10 cellular contexts compared by ENCODE assay signal in the genomic region with DNA sequence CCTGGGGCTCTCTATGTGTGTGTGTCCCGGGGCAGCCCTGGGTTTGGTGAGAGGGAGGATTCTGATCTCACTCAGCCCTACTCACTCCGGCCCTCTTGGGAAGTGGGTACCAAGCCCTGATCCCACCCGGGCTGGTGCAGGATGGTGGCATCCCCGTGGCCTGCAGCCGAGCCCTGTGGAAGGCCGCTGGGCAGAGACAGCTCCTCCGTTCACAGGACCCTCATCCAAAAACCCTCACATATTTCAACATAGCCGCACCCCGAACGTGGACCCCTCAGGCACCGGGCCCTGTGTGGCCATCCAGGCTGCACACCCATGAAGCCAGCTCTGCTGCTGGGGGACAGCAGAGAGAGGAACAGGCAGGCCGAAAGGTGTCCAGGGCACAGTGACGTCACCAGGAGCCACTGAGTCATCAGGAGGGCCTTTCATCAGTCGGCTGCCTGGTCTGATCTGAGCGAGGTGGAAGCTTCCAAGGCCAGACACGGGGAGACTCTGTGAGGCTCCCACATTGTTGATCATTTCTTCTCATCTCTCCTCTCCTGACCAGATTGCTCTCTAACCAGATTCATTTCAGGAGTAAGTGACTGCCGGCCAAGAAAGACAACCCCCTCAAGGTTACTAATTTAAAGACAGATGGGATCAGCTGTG. TPM values are rescaled to one million over a fixed set of nuclear protein-coding genes. Genes with fewer than 3 reads are reported as not detected.
DNase-seq lines count a peak whose midpoint lies in the region; ATAC-seq and TF ChIP-seq lines count a peak whose summit lies in the region.
"Had no signal": no experiment of that assay in that cellular context is flagged by ENCODE, and none has a peak within 500 bp of the region (broad histone marks: within the 10 kb centered on the region; RNA-seq: fewer than 3 reads in every experiment).

No MANE protein-coding gene starts in this region.

- no peak for ATAC-seq in GM18517 (IDR thresholded peaks at IDR 0.05; ENCODE audit: unreplicated experiment)
- ATAC-seq in Right ventricle myocardium inferior = no peak

- H3K27ac ChIP-seq in HEK293 (ENCODE audit: extremely low read depth, low read depth, low read length) = no peak overlapping the region

- H3K36me3 ChIP-seq in HEK293 (ENCODE audit: control insufficient read depth in 2 of 2, insufficient read depth in 1 of 2, low read length in 2 of 2) = peaks cover 0 to 18% of the 10 kb centered on the region in 2 experiments; a peak in 2 of 3 replicates

- no peaks in the 10 kb centered on the region for H3K9me3 ChIP-seq in HEK293 (ENCODE audit: control insufficient read depth, insufficient read depth, low read depth, low read length)

- H3K4me3 Mint-ChIP-seq in activated CD4-positive, alpha-beta memory T cell treated with anti-CD3 and anti-CD28 coated beads, Interleukin-2, amount 10 ng/mL, durations not matched to agents 7 days and 5 days = no peak overlapping the region

- H3K36me3 Mint-ChIP-seq in activated CD4-positive, alpha-beta memory T cell treated with anti-CD3 and anti-CD28 coated beads, Interleukin-2, amount 10 ng/mL, durations not matched to agents 7 days and 5 days (ENCODE audit: low read depth) = peaks cover 5% of the 10 kb centered on the region

- no peaks in the 10 kb centered on the region for H3K27me3 Mint-ChIP-seq in activated CD4-positive, alpha-beta memory T cell treated with anti-CD3 and anti-CD28 coated beads, Interleukin-2, amount 10 ng/mL, durations not matched to agents 7 days and 5 days

- no peak overlapping the region for H3K4me3 ChIP-seq in HEK293 (ENCODE audit: low read depth, low read length)

- H3K27ac Mint-ChIP-seq in activated CD4-positive, alpha-beta memory T cell treated with anti-CD3 and anti-CD28 coated beads, Interleukin-2, amount 10 ng/mL, durations not matched to agents 7 days and 5 days = no peak overlapping the region

- peaks cover 16% of the 10 kb centered on the region for H3K4me1 Mint-ChIP-seq in activated CD4-positive, alpha-beta memory T cell treated with anti-CD3 and anti-CD28 coated beads, Interleukin-2, amount 10 ng/mL, durations not matched to agents 7 days and 5 days

- intact Hi-C loops in Right ventricle myocardium inferior (cut with DNase I) = loop anchor here (2.0 kb wide), 1 partner anchor 22 kb away; no protein-coding TSS in a partner anchor

- H3K9me3 Mint-ChIP-seq in activated CD4-positive, alpha-beta memory T cell treated with anti-CD3 and anti-CD28 coated beads, Interleukin-2, amount 10 ng/mL, durations not matched to agents 7 days and 5 days = no peaks in the 10 kb centered on the region

- CTCF ChIA-PET in HEK293 (lab: Yijun Ruan, JAX) = interaction anchor here (0.6 to 0.9 kb wide), 4 partner anchors 10 to 232 kb away, joined by 3 read pairs; no protein-coding TSS in a partner anchor
- CTCF ChIA-PET in activated CD4-positive, alpha-beta memory T cell treated with anti-CD3 and anti-CD28 coated beads, Interleukin-2, amount 10 ng/mL, durations not matched to agents 7 days and 5 days (lab: Charles Lee) = no interaction called here

- DNase-seq in GM03348 (ENCODE audit: low spot score) (peak; percentile 46), lung microvascular endothelial cell (ENCODE audit: low read depth in 2 of 2) (peak; percentile 53 to 76), NCI-H2227 (lab: John Stamatoyannopoulos, UW; ENCODE audit: unreplicated experiment) (no peak), Right ventricle myocardium inferior (ENCODE audit: missing footprints) (no peak), DMS153 (lab: John Stamatoyannopoulos, UW) (no peak)
- DNase-seq in activated CD4-positive, alpha-beta memory T cell treated with anti-CD3 and anti-CD28 coated beads, Interleukin-2, amount 10 ng/mL, durations not matched to agents 7 days and 5 days = peak; percentile 25
- DNase-seq: amygdala, NCI-H69 had no signal

- no peaks in the 10 kb centered on the region for H3K4me1 ChIP-seq in HEK293 (ENCODE audit: control insufficient read depth, insufficient read depth, low read length)

- POLR2A ChIA-PET in HEK293 (lab: Yijun Ruan, JAX) = interaction anchor here (1.0 kb wide), 1 partner anchor 17 kb away, joined by 3 read pairs; no protein-coding TSS in a partner anchor
- POLR2A ChIA-PET in activated CD4-positive, alpha-beta memory T cell treated with anti-CD3 and anti-CD28 coated beads, Interleukin-2, amount 10 ng/mL, durations not matched to agents 7 days and 5 days (lab: Charles Lee) = no interaction called here

- TF ChIP-seq CTCF in HEK293 (tag by site-specific recombination; IDR thresholded peaks at IDR 0.05) = no peak

TF ChIP-seq in HEK293, 187 proteins besides CTCF, POLR2A, EP300 and RAD21 (continues in another document):
- no peak for TF ChIP-seq ZNF654 (tag by site-specific recombination; IDR thresholded peaks at IDR 0.05; ENCODE audit: low read depth)
- no peak for TF ChIP-seq ZNF266 (tag by site-specific recombination; IDR thresholded peaks at IDR 0.05; ENCODE audit: low read depth)
- TF ChIP-seq ZNF404 (tag by site-specific recombination; IDR thresholded peaks at IDR 0.05) = no peak
- TF ChIP-seq ZNF629 (tag by site-specific recombination; IDR thresholded peaks at IDR 0.05) = peak; percentile 53
- TF ChIP-seq GLIS2 (tag by site-specific recombination; IDR thresholded peaks at IDR 0.05) = peak; percentile 48; the same call in 1 of the 2 replicates
- peak; percentile 65 for TF ChIP-seq ZNF335 (tag by site-specific recombination; conservative IDR thresholded peaks at IDR 0.05)
- TF ChIP-seq, protein P1, sequence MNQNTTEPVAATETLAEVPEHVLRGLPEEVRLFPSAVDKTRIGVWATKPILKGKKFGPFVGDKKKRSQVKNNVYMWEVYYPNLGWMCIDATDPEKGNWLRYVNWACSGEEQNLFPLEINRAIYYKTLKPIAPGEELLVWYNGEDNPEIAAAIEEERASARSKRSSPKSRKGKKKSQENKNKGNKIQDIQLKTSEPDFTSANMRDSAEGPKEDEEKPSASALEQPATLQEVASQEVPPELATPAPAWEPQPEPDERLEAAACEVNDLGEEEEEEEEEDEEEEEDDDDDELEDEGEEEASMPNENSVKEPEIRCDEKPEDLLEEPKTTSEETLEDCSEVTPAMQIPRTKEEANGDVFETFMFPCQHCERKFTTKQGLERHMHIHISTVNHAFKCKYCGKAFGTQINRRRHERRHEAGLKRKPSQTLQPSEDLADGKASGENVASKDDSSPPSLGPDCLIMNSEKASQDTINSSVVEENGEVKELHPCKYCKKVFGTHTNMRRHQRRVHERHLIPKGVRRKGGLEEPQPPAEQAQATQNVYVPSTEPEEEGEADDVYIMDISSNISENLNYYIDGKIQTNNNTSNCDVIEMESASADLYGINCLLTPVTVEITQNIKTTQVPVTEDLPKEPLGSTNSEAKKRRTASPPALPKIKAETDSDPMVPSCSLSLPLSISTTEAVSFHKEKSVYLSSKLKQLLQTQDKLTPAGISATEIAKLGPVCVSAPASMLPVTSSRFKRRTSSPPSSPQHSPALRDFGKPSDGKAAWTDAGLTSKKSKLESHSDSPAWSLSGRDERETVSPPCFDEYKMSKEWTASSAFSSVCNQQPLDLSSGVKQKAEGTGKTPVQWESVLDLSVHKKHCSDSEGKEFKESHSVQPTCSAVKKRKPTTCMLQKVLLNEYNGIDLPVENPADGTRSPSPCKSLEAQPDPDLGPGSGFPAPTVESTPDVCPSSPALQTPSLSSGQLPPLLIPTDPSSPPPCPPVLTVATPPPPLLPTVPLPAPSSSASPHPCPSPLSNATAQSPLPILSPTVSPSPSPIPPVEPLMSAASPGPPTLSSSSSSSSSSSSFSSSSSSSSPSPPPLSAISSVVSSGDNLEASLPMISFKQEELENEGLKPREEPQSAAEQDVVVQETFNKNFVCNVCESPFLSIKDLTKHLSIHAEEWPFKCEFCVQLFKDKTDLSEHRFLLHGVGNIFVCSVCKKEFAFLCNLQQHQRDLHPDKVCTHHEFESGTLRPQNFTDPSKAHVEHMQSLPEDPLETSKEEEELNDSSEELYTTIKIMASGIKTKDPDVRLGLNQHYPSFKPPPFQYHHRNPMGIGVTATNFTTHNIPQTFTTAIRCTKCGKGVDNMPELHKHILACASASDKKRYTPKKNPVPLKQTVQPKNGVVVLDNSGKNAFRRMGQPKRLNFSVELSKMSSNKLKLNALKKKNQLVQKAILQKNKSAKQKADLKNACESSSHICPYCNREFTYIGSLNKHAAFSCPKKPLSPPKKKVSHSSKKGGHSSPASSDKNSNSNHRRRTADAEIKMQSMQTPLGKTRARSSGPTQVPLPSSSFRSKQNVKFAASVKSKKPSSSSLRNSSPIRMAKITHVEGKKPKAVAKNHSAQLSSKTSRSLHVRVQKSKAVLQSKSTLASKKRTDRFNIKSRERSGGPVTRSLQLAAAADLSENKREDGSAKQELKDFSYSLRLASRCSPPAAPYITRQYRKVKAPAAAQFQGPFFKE (tag by site-specific recombination; IDR thresholded peaks at IDR 0.05; ENCODE audit: borderline replicate concordance) = no peak
- TF ChIP-seq, protein P2, sequence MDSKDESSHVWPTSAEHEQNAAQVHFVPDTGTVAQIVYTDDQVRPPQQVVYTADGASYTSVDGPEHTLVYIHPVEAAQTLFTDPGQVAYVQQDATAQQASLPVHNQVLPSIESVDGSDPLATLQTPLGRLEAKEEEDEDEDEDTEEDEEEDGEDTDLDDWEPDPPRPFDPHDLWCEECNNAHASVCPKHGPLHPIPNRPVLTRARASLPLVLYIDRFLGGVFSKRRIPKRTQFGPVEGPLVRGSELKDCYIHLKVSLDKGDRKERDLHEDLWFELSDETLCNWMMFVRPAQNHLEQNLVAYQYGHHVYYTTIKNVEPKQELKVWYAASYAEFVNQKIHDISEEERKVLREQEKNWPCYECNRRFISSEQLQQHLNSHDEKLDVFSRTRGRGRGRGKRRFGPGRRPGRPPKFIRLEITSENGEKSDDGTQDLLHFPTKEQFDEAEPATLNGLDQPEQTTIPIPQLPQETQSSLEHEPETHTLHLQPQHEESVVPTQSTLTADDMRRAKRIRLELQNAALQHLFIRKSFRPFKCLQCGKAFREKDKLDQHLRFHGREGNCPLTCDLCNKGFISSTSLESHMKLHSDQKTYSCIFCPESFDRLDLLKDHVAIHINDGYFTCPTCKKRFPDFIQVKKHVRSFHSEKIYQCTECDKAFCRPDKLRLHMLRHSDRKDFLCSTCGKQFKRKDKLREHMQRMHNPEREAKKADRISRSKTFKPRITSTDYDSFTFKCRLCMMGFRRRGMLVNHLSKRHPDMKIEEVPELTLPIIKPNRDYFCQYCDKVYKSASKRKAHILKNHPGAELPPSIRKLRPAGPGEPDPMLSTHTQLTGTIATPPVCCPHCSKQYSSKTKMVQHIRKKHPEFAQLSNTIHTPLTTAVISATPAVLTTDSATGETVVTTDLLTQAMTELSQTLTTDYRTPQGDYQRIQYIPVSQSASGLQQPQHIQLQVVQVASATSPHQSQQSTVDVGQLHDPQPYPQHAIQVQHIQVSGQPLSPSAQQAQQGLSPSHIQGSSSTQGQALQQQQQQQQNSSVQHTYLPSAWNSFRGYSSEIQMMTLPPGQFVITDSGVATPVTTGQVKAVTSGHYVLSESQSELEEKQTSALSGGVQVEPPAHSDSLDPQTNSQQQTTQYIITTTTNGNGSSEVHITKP (tag by site-specific recombination; IDR thresholded peaks at IDR 0.05) = peak; percentile 85

RNA-seq across cellular contexts. Expression of gene GPR157, which starts 16.2 kb away (rescaled TPM):
- 1 to 10 TPM; 3.5 to 5.0 TPM for total RNA-seq in activated CD4-positive, alpha-beta memory T cell treated with anti-CD3 and anti-CD28 coated beads, Interleukin-2, amount 10 ng/mL, durations not matched to agents 7 days and 5 days
- 2.6 and 5.8 TPM in 2 replicates for total RNA-seq in lung microvascular endothelial cell
- 49.0 TPM for total RNA-seq in Right ventricle myocardium inferior

Comparison
In these comparisons a context has a peak if more than half of its experiments do, and no peak if none do; other contexts are left out.
1. DNase-seq: peak in GM03348 (single experiment), activated CD4-positive, alpha-beta memory T cell treated with anti-CD3 and anti-CD28 coated beads, Interleukin-2, amount 10 ng/mL, durations not matched to agents 7 days and 5 days (single experiment) and lung microvascular endothelial cell (2 of 2); none in NCI-H2227 (single experiment), Right ventricle myocardium inferior (single experiment) and DMS153 (single experiment).